In the genomic region with DNA sequence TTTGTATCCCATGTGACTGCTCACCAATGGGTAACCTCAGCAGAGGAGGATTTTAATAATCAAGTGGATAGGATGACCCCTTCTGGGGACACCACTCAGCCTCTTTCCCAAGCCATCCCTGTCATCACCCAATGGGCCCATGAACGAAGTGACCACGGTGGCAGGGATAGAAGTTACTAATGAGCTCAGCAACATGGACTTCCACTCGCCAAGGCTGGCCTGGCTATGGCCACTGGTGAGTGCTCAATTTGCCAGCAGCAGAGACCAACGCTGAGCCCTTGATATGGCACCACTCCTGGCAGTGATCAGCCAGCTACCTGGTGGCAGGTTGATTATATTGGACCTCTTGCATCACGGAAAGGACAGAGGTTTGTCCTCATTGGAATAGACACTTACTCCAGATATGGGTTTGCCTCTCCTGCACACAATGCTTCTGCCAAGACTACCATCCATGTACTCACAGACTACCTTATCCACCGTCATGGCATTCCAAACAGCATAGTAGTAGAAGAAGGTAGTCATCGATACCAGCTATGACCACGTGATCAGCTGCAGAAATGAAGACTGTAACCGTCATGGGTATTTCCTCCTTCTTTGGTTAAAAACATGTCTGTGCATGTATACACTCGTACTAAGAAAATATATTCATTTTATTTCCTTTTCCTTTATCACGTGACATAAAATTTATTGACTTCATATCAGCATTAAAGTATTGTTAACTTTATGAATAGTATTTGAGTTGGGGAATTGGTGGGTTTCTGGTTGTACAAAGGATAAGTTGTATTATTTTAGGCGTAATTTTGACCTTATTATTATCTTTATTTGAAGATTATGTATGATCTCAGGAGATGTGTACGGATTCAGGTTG, we compare ENCODE assay signal across 27 cellular contexts.
"Had no signal": no experiment of that assay in that cellular context is flagged by ENCODE, and none has a peak within 500 bp of the region (broad histone marks: within the 10 kb centered on the region; RNA-seq: fewer than 3 reads in every experiment).

No MANE protein-coding gene starts in this region.

- H3K4me3 ChIP-seq: sigmoid colon, SK-N-MC, smooth muscle cell, thoracic aorta had no signal

- H3K36me3 ChIP-seq: sigmoid colon, thoracic aorta had no signal

- FAIRE-seq: astrocyte, frontal cortex, islet of Langerhans had no signal

- H3K4me3 Mint-ChIP-seq: activated B cell treated with CpG ODN at 0.5 μM for 24 hours; activated CD4-positive, alpha-beta memory T cell treated with anti-CD3 and anti-CD28 coated beads, Interleukin-2, amount 10 ng/mL, durations not matched to agents 7 days and 5 days; activated naive CD8-positive, alpha-beta T cell treated with anti-CD3 and anti-CD28 coated beads for 36 hours; activated T-cell treated with anti-CD3 and anti-CD28 coated beads, Interleukin-2, amount 50 U/mL, for 24 hours; activated T-helper 17 cell treated with anti-CD3 and anti-CD28 coated beads, Interleukin-2, amount 50 U/mL, for 72 hours; T-helper 17 cell; type B pancreatic cell had no signal

- H3K36me3 Mint-ChIP-seq: activated naive CD8-positive, alpha-beta T cell treated with anti-CD3 and anti-CD28 coated beads for 36 hours; type B pancreatic cell had no signal

- ATAC-seq: activated T-helper 17 cell treated with anti-CD3 and anti-CD28 coated beads, Interleukin-2, amount 50 U/mL, for 72 hours; left cardiac atrium; T-helper 17 cell had no signal

- H3K27ac Mint-ChIP-seq: activated B cell treated with CpG ODN at 0.5 μM for 24 hours; activated CD4-positive, alpha-beta memory T cell treated with anti-CD3 and anti-CD28 coated beads, Interleukin-2, amount 10 ng/mL, durations not matched to agents 7 days and 5 days; activated naive CD8-positive, alpha-beta T cell treated with anti-CD3 and anti-CD28 coated beads for 36 hours; activated T-cell treated with anti-CD3 and anti-CD28 coated beads, Interleukin-2, amount 50 U/mL, for 24 hours; activated T-helper 17 cell treated with anti-CD3 and anti-CD28 coated beads, Interleukin-2, amount 50 U/mL, for 72 hours; T-helper 17 cell; type B pancreatic cell had no signal

- DNase-seq: activated B cell treated with CpG ODN at 0.5 μM for 24 hours; activated CD4-positive, alpha-beta memory T cell treated with anti-CD3 and anti-CD28 coated beads, Interleukin-2, amount 10 ng/mL, durations not matched to agents 7 days and 5 days; activated CD4-positive, alpha-beta T cell treated with anti-CD3 and anti-CD28 coated beads for 48 hours; activated naive CD4-positive, alpha-beta T cell treated with Interleukin-2 at 50 U/mL for 16 hours; activated naive CD8-positive, alpha-beta T cell treated with anti-CD3 and anti-CD28 coated beads for 36 hours; activated T-cell treated with anti-CD3 and anti-CD28 coated beads, Interleukin-2, amount 50 U/mL, for 24 hours; cerebellar nuclear complex; cortex of kidney; erythroblast; hypothalamus; left cardiac atrium; mesenchymal stem cell; occipital lobe; posterior cingulate gyrus; sigmoid colon; stimulated activated CD4-positive, alpha-beta T cell treated with anti-CD3 and anti-CD28 coated beads, Interleukin-4, amount 100 ng/mL, for 24 hours; stimulated activated naive CD4-positive, alpha-beta T cell treated with Interleukin-2 at 50 U/mL for 16 hours; SW 1271; T-helper 17 cell had no signal

- H3K27ac ChIP-seq: sigmoid colon, SK-N-MC, thoracic aorta had no signal

- H3K27me3 Mint-ChIP-seq: activated CD4-positive, alpha-beta memory T cell treated with anti-CD3 and anti-CD28 coated beads, Interleukin-2, amount 10 ng/mL, durations not matched to agents 7 days and 5 days had no signal

- H3K4me1 Mint-ChIP-seq: activated B cell treated with CpG ODN at 0.5 μM for 24 hours; activated CD4-positive, alpha-beta memory T cell treated with anti-CD3 and anti-CD28 coated beads, Interleukin-2, amount 10 ng/mL, durations not matched to agents 7 days and 5 days; activated naive CD8-positive, alpha-beta T cell treated with anti-CD3 and anti-CD28 coated beads for 36 hours; activated T-helper 17 cell treated with anti-CD3 and anti-CD28 coated beads, Interleukin-2, amount 50 U/mL, for 72 hours had no signal

- H3K4me2 ChIP-seq: smooth muscle cell had no signal

- H3K9me3 Mint-ChIP-seq: activated CD4-positive, alpha-beta memory T cell treated with anti-CD3 and anti-CD28 coated beads, Interleukin-2, amount 10 ng/mL, durations not matched to agents 7 days and 5 days; activated T-helper 17 cell treated with anti-CD3 and anti-CD28 coated beads, Interleukin-2, amount 50 U/mL, for 72 hours had no signal
